In the genomic region with DNA sequence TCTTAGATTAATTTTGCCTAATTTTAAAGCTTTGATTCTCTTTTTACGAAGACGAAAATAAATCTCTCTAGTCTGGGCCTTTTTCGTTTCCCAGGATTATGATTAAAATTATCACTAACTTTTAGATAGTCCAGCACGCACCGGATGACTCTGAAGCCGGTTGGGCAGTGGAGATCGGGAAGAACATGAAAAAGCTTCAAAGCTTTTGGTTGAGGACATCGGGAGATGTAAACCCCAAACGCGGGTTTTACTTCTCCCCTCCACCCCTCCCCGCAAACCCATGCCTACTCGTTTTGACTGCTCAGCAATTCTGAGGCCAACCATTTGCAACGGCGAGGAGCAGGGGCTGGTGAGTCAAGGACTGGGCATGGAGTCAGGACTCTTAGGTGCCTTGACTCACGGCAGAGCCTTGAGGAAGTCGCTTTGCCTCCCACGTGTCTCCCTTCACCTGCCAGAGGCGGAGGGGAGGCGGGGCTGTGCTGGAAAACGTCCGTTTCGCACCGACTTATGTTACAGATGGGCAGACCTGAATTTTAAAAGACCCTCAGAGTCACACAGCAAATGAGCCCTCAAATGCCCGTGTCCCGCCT, we compare ENCODE assay signal across 8 cellular contexts. TPM values are rescaled to one million over a fixed set of nuclear protein-coding genes. Genes with fewer than 3 reads are reported as not detected.
DNase-seq lines count a peak whose midpoint lies in the region; ATAC-seq and TF ChIP-seq lines count a peak whose summit lies in the region.

No MANE protein-coding gene starts in this region.

- intact Hi-C loops in PC-3 (cut with micrococcal nuclease): loop anchor here (1.0 to 10.0 kb wide), 3 partner anchors 22 to 84 kb away; partner anchors contain the start of genes ACACA and TADA2A
- intact Hi-C loops in stomach (cut with DNase I; ENCODE audit: low total_unique reads): no loop called here

- TF ChIP-seq CTCF in PC-3 (conservative IDR thresholded peaks at IDR 0.05; ENCODE audit: low read depth, low read length) (no peak), foreskin fibroblast (IDR thresholded peaks at IDR 0.05; ENCODE audit: low read depth, low read length) (no peak), neural progenitor cell (IDR thresholded peaks at IDR 0.05) (no peak), stomach (IDR thresholded peaks at IDR 0.05) (no peak)

- H2AFZ ChIP-seq in PC-3 (ENCODE audit: low read length) (peak overlapping the region; percentile 72; the same call in 1 of the 2 replicates), neural progenitor cell (replicated peaks) (peak overlapping the region; percentile 99)

- H3K4me3 Mint-ChIP-seq in neural progenitor cell: peak overlapping the region; percentile 91

- H3K27ac ChIP-seq in PC-3 (ENCODE audit: low read length) (peak overlapping the region; percentile 98), neural progenitor cell (no peak overlapping the region), stomach (peak overlapping the region; percentile 87 to 93 (median 91))

- H3K27me3 Mint-ChIP-seq in neural progenitor cell (ENCODE audit: insufficient read depth, low read depth): peaks cover 5% of the 10 kb centered on the region

- H3K79me2 ChIP-seq in PC-3 (ENCODE audit: low read length) (peaks cover 37% of the 10 kb centered on the region), neural progenitor cell (ENCODE audit: low read depth) (peaks cover 35% of the 10 kb centered on the region)

- ATAC-seq in HG03196 (IDR thresholded peaks at IDR 0.05; ENCODE audit: unreplicated experiment) (peak; percentile 16), PC-3 (peak; percentile 66), GM21786 (IDR thresholded peaks at IDR 0.05; ENCODE audit: unreplicated experiment) (no peak)

- TF ChIP-seq POLR2A in stomach (IDR thresholded peaks at IDR 0.05): no peak

- POLR2A ChIA-PET in PC-3 (lab: Charles Lee; ENCODE audit: unreplicated experiment): no interaction called here

- H3K27ac Mint-ChIP-seq in neural progenitor cell: peak overlapping the region; percentile 37

- H4K20me1 ChIP-seq in PC-3 (ENCODE audit: low read length): peaks cover 10% of the 10 kb centered on the region
- peaks cover 13% of the 10 kb centered on the region for H4K20me1 ChIP-seq in neural progenitor cell (ENCODE audit: low read depth)

- no peaks in the 10 kb centered on the region for H3K36me3 Mint-ChIP-seq in neural progenitor cell

- no peaks in the 10 kb centered on the region for H3K9me3 Mint-ChIP-seq in neural progenitor cell

- DNase-seq in DMS 273 treated with DMSO at 0.1 percent for 48 hours (lab: John Stamatoyannopoulos, UW) (peak; percentile 14), PC-3 (peak; percentile 96), foreskin fibroblast (peak; percentile 93 to 96), neural progenitor cell (ENCODE audit: low spot score) (peak; percentile 61), stomach (peak; percentile 84)
- DNase-seq in activated effector memory CD4-positive, alpha-beta T cell treated with Interleukin-2 at 50 U/mL for 16 hours: peak; percentile 48

- H3K27me3 ChIP-seq in PC-3 (ENCODE audit: low read length) (no peaks in the 10 kb centered on the region), neural progenitor cell (peaks cover 24% of the 10 kb centered on the region), stomach (peaks cover 0 to 4% (median 0%) of the 10 kb centered on the region in 3 donors)

- BruUV-seq in PC-3 (replicated peaks; lab: Mats Ljungman, UMichigan): no TSS peak

- H3K9me3 ChIP-seq in PC-3 (ENCODE audit: low read length) (no peaks in the 10 kb centered on the region), neural progenitor cell (ENCODE audit: low read depth) (no peaks in the 10 kb centered on the region), stomach (no peaks in the 10 kb centered on the region)

- 1 to 2% (median 2%) methylated on average over 15 to 25 of the region's 25 CpGs for WGBS in stomach, 5 donors

- no peak for TF ChIP-seq EP300 in stomach (IDR thresholded peaks at IDR 0.05)

- H3K9me2 ChIP-seq in PC-3 (replicated peaks; ENCODE audit: low read length): no peaks in the 10 kb centered on the region

- no peaks in the 10 kb centered on the region for H3K36me3 ChIP-seq in PC-3 (ENCODE audit: low read depth, low read length)
- no peaks in the 10 kb centered on the region for H3K36me3 ChIP-seq in neural progenitor cell
- H3K36me3 ChIP-seq in stomach: no peaks in the 10 kb centered on the region

- H3K4me1 ChIP-seq in PC-3 (ENCODE audit: insufficient read depth, low read length) (peaks cover 42% of the 10 kb centered on the region), neural progenitor cell (peaks cover 30% of the 10 kb centered on the region), stomach (peaks cover 21 to 40% (median 33%) of the 10 kb centered on the region in 4 donors)

- H3K4me3 ChIP-seq in PC-3 (ENCODE audit: low read length) (peak overlapping the region; percentile 81), foreskin fibroblast (ENCODE audit: low read depth in 1 of 2, low read length in 2 of 2) (peak overlapping the region; percentile 83 to 85), neural progenitor cell (peak overlapping the region; percentile 95), stomach (peak overlapping the region; percentile 74 to 94 (median 85))

- H3K4me2 ChIP-seq in PC-3 (ENCODE audit: low read length) (peak overlapping the region; percentile 99), neural progenitor cell (peak overlapping the region; percentile 84)

- H3F3A ChIP-seq in PC-3 (ENCODE audit: low read length, unreplicated experiment) (no peaks in the 10 kb centered on the region), neural progenitor cell (ENCODE audit: low read depth) (peaks cover 43% of the 10 kb centered on the region)

- CTCF ChIA-PET in PC-3 (lab: Charles Lee): interaction anchor here (0.5 kb wide), 1 partner anchor 92 kb away, joined by 3 read pairs; no protein-coding TSS in a partner anchor

- H3K9ac ChIP-seq in PC-3 (ENCODE audit: low read length) (peak overlapping the region; percentile 87), neural progenitor cell (no peak overlapping the region)

- H3K4me1 Mint-ChIP-seq in neural progenitor cell: peaks cover 37% of the 10 kb centered on the region

RNA-seq across cellular contexts. Expression of gene DUSP14, which starts 1.0 kb away (rescaled TPM):
- total RNA-seq in PC-3 (2014; rRNA removed): 49.4 and 56.2 TPM in 2 replicates
- 17.3 and 21.6 TPM in 2 replicates for total RNA-seq in neural progenitor cell (ENCODE audit: low replicate concordance)
- 1 to 10 TPM in 3 of 5 donors, not detected in 2; 3.1 to 5.5 (median 4.8) TPM for total RNA-seq in stomach
- 1 to 10 TPM; 6.6 to 7.8 (median 6.9) TPM for polyA plus RNA-seq in stomach

Comparison
In these comparisons a context has a peak if more than half of its experiments do, and no peak if none do; other contexts are left out.
1. DNase-seq: peak in every context shown above with its lines; median percentile 96 in PC-3; 94 in foreskin fibroblast; 84 in stomach; 61 in neural progenitor cell; 48 in activated effector memory CD4-positive, alpha-beta T cell treated with Interleukin-2 at 50 U/mL for 16 hours; 14 in DMS 273 treated with DMSO at 0.1 percent for 48 hours.